Comparison of ENCODE assay signal across 34 cellular contexts in genomic region chr10:15562116-15562515, GRCh38.
DNase-seq lines count a peak whose midpoint lies in the region; ATAC-seq and TF ChIP-seq lines count a peak whose summit lies in the region.
"Had no signal": no experiment of that assay in that cellular context is flagged by ENCODE, and none has a peak within 500 bp of the region (broad histone marks: within the 10 kb centered on the region; RNA-seq: fewer than 3 reads in every experiment).

No MANE protein-coding gene starts in this region.

- H3K23ac ChIP-seq in IMR-90 (ENCODE audit: low read depth, low read length): no peak overlapping the region

- H2BK15ac ChIP-seq in IMR-90 (ENCODE audit: low read depth, low read length): no peak overlapping the region; the same call in 2 of the 3 replicates

- H3K4me1 Mint-ChIP-seq in neural crest cell: no peaks in the 10 kb centered on the region
- H3K4me1 Mint-ChIP-seq in Calu3 (ENCODE audit: low read depth, unreplicated experiment): no peaks in the 10 kb centered on the region
- H3K4me1 Mint-ChIP-seq: B cell; CD14-positive monocyte; CD4-positive, alpha-beta memory T cell; CD4-positive, CD25-positive, alpha-beta regulatory T cell; CD8-positive, alpha-beta memory T cell had no signal

- H3K4me3 Mint-ChIP-seq in neural crest cell (no peak overlapping the region), Calu3 (ENCODE audit: low read depth, unreplicated experiment) (no peak overlapping the region)
- H3K4me3 Mint-ChIP-seq: B cell; CD14-positive monocyte; CD4-positive, alpha-beta T cell; CD4-positive, CD25-positive, alpha-beta regulatory T cell; CD8-positive, alpha-beta memory T cell; CD8-positive, alpha-beta T cell had no signal

- H3K18ac ChIP-seq in IMR-90 (ENCODE audit: low read depth, low read length): no peak overlapping the region

- no peak for DNase-seq in IMR-90
- no peak for DNase-seq in ascending aorta (ENCODE audit: low spot score in 2 of 2)
- DNase-seq in neural crest cell (ENCODE audit: low read depth, low spot score): no peak
- DNase-seq in thoracic aorta (ENCODE audit: low spot score): no peak
- no peak for DNase-seq in Calu3
- DNase-seq in coronary artery (ENCODE audit: low spot score): no peak
- no peak for DNase-seq in left ventricle myocardium inferior
- DNase-seq: 8988T; ACHN; AML-193; BE2C; C1 segment of cervical spinal cord; Caco-2; CD4-positive, alpha-beta memory T cell; CD4-positive, alpha-beta T cell; CD4-positive, CD25-positive, alpha-beta regulatory T cell; CD8-positive, alpha-beta memory T cell; CD8-positive, alpha-beta T cell; COR-L47; DMS 273 treated with DMSO at 0.1 percent for 48 hours; DMS153; DMS53; DMS79; DMS79 treated with DMSO at 0.1 percent for 48 hours; DND-41; EL had no signal

- TF ChIP-seq CTCF in IMR-90 (conservative IDR thresholded peaks at IDR 0.05; ENCODE audit: low read depth, low read length) (no peak), ascending aorta (IDR thresholded peaks at IDR 0.05) (no peak), neural crest cell (conservative IDR thresholded peaks at IDR 0.05) (no peak), thoracic aorta (IDR thresholded peaks at IDR 0.05) (no peak), Calu3 (IDR thresholded peaks at IDR 0.05; ENCODE audit: unreplicated experiment) (no peak), coronary artery (IDR thresholded peaks at IDR 0.05) (no peak), left ventricle myocardium inferior (IDR thresholded peaks at IDR 0.05; ENCODE audit: borderline replicate concordance) (no peak)

- in situ Hi-C loops in IMR-90 (cut with MboI; ENCODE audit: low sequenced_read_pairs): no loop called here

- no peak overlapping the region for H3K27ac ChIP-seq in IMR-90 (ENCODE audit: insufficient read depth, low read length)
- peak overlapping the region; percentile 13 to 46 for H3K27ac ChIP-seq in ascending aorta
- peak overlapping the region; percentile 2 for H3K27ac ChIP-seq in thoracic aorta
- peak overlapping the region in 1 of 2 donors; percentile 13 for H3K27ac ChIP-seq in coronary artery
- H3K27ac ChIP-seq in left ventricle myocardium inferior (replicated peaks): no peak overlapping the region
- H3K27ac ChIP-seq: 22Rv1; A549; BLaER1; BLaER1 treated with 17β-estradiol and CSF1 and Interleukin-3, amounts not matched to agents 10 nM and 100 nM; C4-2B had no signal

- H3K14ac ChIP-seq in IMR-90 (replicated peaks; ENCODE audit: low read depth, low read length): no peak overlapping the region

- H3K4me3 ChIP-seq in IMR-90 (ENCODE audit: insufficient read depth, low read depth, low read length): no peak overlapping the region
- H3K4me3 ChIP-seq in ascending aorta: no peak overlapping the region
- H3K4me3 ChIP-seq in thoracic aorta: no peak overlapping the region
- H3K4me3 ChIP-seq in coronary artery: no peak overlapping the region
- no peak overlapping the region for H3K4me3 ChIP-seq in left ventricle myocardium inferior
- H3K4me3 ChIP-seq: A549; BLaER1; BLaER1 treated with 17β-estradiol and CSF1 and Interleukin-3, amounts not matched to agents 10 nM and 100 nM had no signal

- no peak overlapping the region for H3K9ac ChIP-seq in IMR-90 (ENCODE audit: low read depth, low read length)
- H3K9ac ChIP-seq: BLaER1; BLaER1 treated with 17β-estradiol and CSF1 and Interleukin-3, amounts not matched to agents 10 nM and 100 nM had no signal

- no peaks in the 10 kb centered on the region for H3K9me3 ChIP-seq in IMR-90 (ENCODE audit: control insufficient read depth, insufficient read depth, low read length)
- no peaks in the 10 kb centered on the region for H3K9me3 ChIP-seq in ascending aorta
- no peaks in the 10 kb centered on the region for H3K9me3 ChIP-seq in thoracic aorta
- no peaks in the 10 kb centered on the region for H3K9me3 ChIP-seq in left ventricle myocardium inferior (replicated peaks)
- H3K9me3 ChIP-seq: A549, BE2C, BLaER1, Caco-2 had no signal

- dilution Hi-C loops in IMR-90 (cut with HindIII; ENCODE audit: low sequenced_read_pairs, unreplicated experiment): no loop called here

- H3K36me3 Mint-ChIP-seq in neural crest cell (ENCODE audit: low read depth): no peaks in the 10 kb centered on the region
- H3K36me3 Mint-ChIP-seq in Calu3 (ENCODE audit: insufficient read depth, unreplicated experiment): no peaks in the 10 kb centered on the region
- H3K36me3 Mint-ChIP-seq: CD14-positive monocyte; CD4-positive, alpha-beta memory T cell; CD4-positive, CD25-positive, alpha-beta regulatory T cell; CD8-positive, alpha-beta memory T cell; CD8-positive, alpha-beta T cell had no signal

- H3K27ac Mint-ChIP-seq in neural crest cell (ENCODE audit: unreplicated experiment) (peak overlapping the region; percentile 21), Calu3 (ENCODE audit: unreplicated experiment) (no peak overlapping the region)
- H3K27ac Mint-ChIP-seq: B cell; CD14-positive monocyte; CD4-positive, alpha-beta memory T cell; CD4-positive, alpha-beta T cell; CD4-positive, CD25-positive, alpha-beta regulatory T cell; CD8-positive, alpha-beta memory T cell; CD8-positive, alpha-beta T cell had no signal

- CTCF ChIA-PET in IMR-90 (lab: Yijun Ruan, JAX): interaction anchor here (1.3 kb wide), 1 partner anchor 13 kb away, joined by 3 read pairs; no protein-coding TSS in a partner anchor
- CTCF ChIA-PET in Calu3 (lab: Charles Lee): no interaction called here

- H3K27me3 ChIP-seq in IMR-90 (ENCODE audit: control insufficient read depth, insufficient read depth, low read length): no peaks in the 10 kb centered on the region
- no peaks in the 10 kb centered on the region for H3K27me3 ChIP-seq in ascending aorta
- H3K27me3 ChIP-seq in thoracic aorta (replicated peaks; ENCODE audit: insufficient read depth): no peaks in the 10 kb centered on the region
- H3K27me3 ChIP-seq in left ventricle myocardium inferior (ENCODE audit: low read depth): no peaks in the 10 kb centered on the region
- H3K27me3 ChIP-seq: BE2C; BLaER1; BLaER1 treated with 17β-estradiol and CSF1 and Interleukin-3, amounts not matched to agents 10 nM and 100 nM had no signal

- H3K4me1 ChIP-seq in IMR-90 (ENCODE audit: control insufficient read depth, insufficient read depth, low read length) (peaks cover 10% of the 10 kb centered on the region), ascending aorta (no peaks in the 10 kb centered on the region), thoracic aorta (ENCODE audit: control insufficient read depth in 1 of 2, low read depth in 2 of 2) (peaks cover 0 to 31% of the 10 kb centered on the region in 2 donors), left ventricle myocardium inferior (no peaks in the 10 kb centered on the region)
- H3K4me1 ChIP-seq: A549, BE2C, Caco-2 had no signal

- H4K91ac ChIP-seq in IMR-90 (ENCODE audit: insufficient read depth, low read depth, low read length): no peak overlapping the region

- H2BK5ac ChIP-seq in IMR-90 (ENCODE audit: low read depth, low read length, poor library complexity, severe bottlenecking): no peak overlapping the region

- no peak overlapping the region for H2AFZ ChIP-seq in IMR-90 (replicated peaks; ENCODE audit: low read length, poor library complexity)

- no peak overlapping the region for H4K8ac ChIP-seq in IMR-90 (ENCODE audit: low read depth in 2 of 2, low read length in 2 of 2)

- H3K79me1 ChIP-seq in IMR-90 (ENCODE audit: low read depth in 1 of 2, low read length in 2 of 2): no peaks in the 10 kb centered on the region

- WGBS in IMR-90 (ENCODE audit: extremely low coverage in 2 of 2, insufficient read length in 1 of 2), 2 experiments: 92% methylated on average over 9 of the region's 10 CpGs; no CpG with 5 or more reads in 1 of the 2 experiments

- TF ChIP-seq RAD21 in IMR-90 (IDR thresholded peaks at IDR 0.05; ENCODE audit: low read length): no peak

- no peak overlapping the region for H3K4ac ChIP-seq in IMR-90 (ENCODE audit: low read depth, low read length)

- POLR2A ChIA-PET in IMR-90 (lab: Charles Lee; ENCODE audit: unreplicated experiment): no interaction called here

- peaks cover 8% of the 10 kb centered on the region for H3K9me1 ChIP-seq in IMR-90 (ENCODE audit: insufficient read depth, low read length)

- H3K9me3 Mint-ChIP-seq in neural crest cell (no peaks in the 10 kb centered on the region), Calu3 (ENCODE audit: low read depth, unreplicated experiment) (no peaks in the 10 kb centered on the region)
- H3K9me3 Mint-ChIP-seq: CD4-positive, alpha-beta T cell; CD8-positive, alpha-beta T cell had no signal

- ATAC-seq in IMR-90 (ENCODE audit: low read depth): no peak
- ATAC-seq in thoracic aorta (ENCODE audit: insufficient number of reproducible peaks, low FRiP score, low read depth): no peak
- ATAC-seq in HG02884 (IDR thresholded peaks at IDR 0.05; ENCODE audit: unreplicated experiment): no peak
- ATAC-seq: A549; CD8-positive, alpha-beta T cell had no signal

- no peak for TF ChIP-seq POLR2A in IMR-90 (IDR thresholded peaks at IDR 0.05; ENCODE audit: low read depth, low read length)

- no peak overlapping the region for H2AK5ac ChIP-seq in IMR-90 (ENCODE audit: low read depth, low read length)

- no peak overlapping the region for H3K56ac ChIP-seq in IMR-90 (ENCODE audit: extremely low read depth, insufficient read depth, low read length)

- no TSS peak for BruUV-seq in IMR-90 (replicated peaks; lab: Mats Ljungman, UMichigan)
- no TSS peak for BruUV-seq in Calu3 (replicated peaks; lab: Mats Ljungman, UMichigan)

- no peaks in the 10 kb centered on the region for H3K36me3 ChIP-seq in IMR-90 (ENCODE audit: control insufficient read depth, insufficient read depth, low read length)
- peaks cover 78 to 80% of the 10 kb centered on the region in 2 donors for H3K36me3 ChIP-seq in ascending aorta
- H3K36me3 ChIP-seq in thoracic aorta: peaks cover 58% of the 10 kb centered on the region
- no peaks in the 10 kb centered on the region for H3K36me3 ChIP-seq in left ventricle myocardium inferior
- H3K36me3 ChIP-seq: BE2C had no signal

- H3K4me2 ChIP-seq in IMR-90 (ENCODE audit: low read depth, low read length): no peak overlapping the region
- H3K4me2 ChIP-seq: A549; BLaER1; BLaER1 treated with 17β-estradiol and CSF1 and Interleukin-3, amounts not matched to agents 10 nM and 100 nM had no signal

- H4K20me1 ChIP-seq in IMR-90 (ENCODE audit: insufficient read depth, low read length): no peaks in the 10 kb centered on the region
- H4K20me1 ChIP-seq: BLaER1; BLaER1 treated with 17β-estradiol and CSF1 and Interleukin-3, amounts not matched to agents 10 nM and 100 nM had no signal

- intact Hi-C loops in IMR-90 (cut with micrococcal nuclease) (no loop called here), ascending aorta (cut with DNase I) (no loop called here), Calu3 (cut with micrococcal nuclease; ENCODE audit: unreplicated experiment) (no loop called here), left ventricle myocardium inferior (cut with micrococcal nuclease) (no loop called here)

- H2AK9ac ChIP-seq in IMR-90 (replicated peaks; ENCODE audit: low read depth, low read length, poor library complexity): no peak overlapping the region

- 0 out of 2 replicates have a peak overlapping the region, but pooled peaks have one; percentile 13 for H2BK120ac ChIP-seq in IMR-90 (ENCODE audit: low read depth, low read length)

- no peak overlapping the region; the same call in 1 of the 2 replicates for H4K5ac ChIP-seq in IMR-90 (ENCODE audit: low read depth, low read length)

- H3K27me3 Mint-ChIP-seq in neural crest cell (ENCODE audit: low read depth): peaks cover 6% of the 10 kb centered on the region
- H3K27me3 Mint-ChIP-seq in Calu3 (ENCODE audit: unreplicated experiment): peaks cover 30% of the 10 kb centered on the region
- H3K27me3 Mint-ChIP-seq: CD4-positive, CD25-positive, alpha-beta regulatory T cell had no signal

- H2BK20ac ChIP-seq in IMR-90 (ENCODE audit: low read depth, low read length): peak overlapping the region; percentile 38; the same call in 1 of the 2 replicates

Comparison
In these comparisons a context has a peak if more than half of its experiments do, and no peak if none do; other contexts are left out.
1. H3K27ac ChIP-seq: peak in ascending aorta (2 of 2) and thoracic aorta (2 of 2); none in IMR-90 (single experiment) and left ventricle myocardium inferior (single experiment).